ENCODE assay signal across 7 cellular contexts in the genomic region with DNA sequence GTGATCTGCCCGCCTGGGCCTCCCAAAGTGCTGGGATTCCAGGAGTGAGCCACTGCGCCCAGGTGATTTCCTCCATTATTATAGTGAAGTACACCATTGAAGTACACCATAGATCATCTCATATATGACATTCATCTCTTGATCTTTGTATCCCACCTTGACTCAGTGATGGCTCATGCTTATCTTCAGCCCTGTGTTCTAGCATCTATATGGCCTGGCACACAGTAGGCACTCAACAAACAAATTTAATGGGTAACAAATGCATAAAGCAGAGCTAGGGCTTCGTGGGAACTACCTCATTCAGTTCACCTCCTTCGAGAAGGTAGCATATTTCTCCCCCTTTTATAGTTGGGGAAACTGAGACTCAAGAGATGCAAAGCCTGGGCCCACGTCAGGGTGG. TPM values are rescaled to one million over a fixed set of nuclear protein-coding genes. Genes with fewer than 3 reads are reported as not detected.
A peak's percentile ranks its signal among the peaks of the same experiment; 100 is the strongest.
DNase-seq lines count a peak whose midpoint lies in the region; ATAC-seq and TF ChIP-seq lines count a peak whose summit lies in the region.
"Had no signal": no experiment of that assay in that cellular context is flagged by ENCODE, and none has a peak within 500 bp of the region (broad histone marks: within the 10 kb centered on the region; RNA-seq: fewer than 3 reads in every experiment).

No MANE protein-coding gene starts in this region.

- H3K4me3 Mint-ChIP-seq in osteocyte (ENCODE audit: unreplicated experiment), result peak overlapping the region; percentile 68

- H3K4me1 ChIP-seq in HEK293 (ENCODE audit: control insufficient read depth, insufficient read depth, low read length) (no peaks in the 10 kb centered on the region), body of pancreas (peaks cover 68% of the 10 kb centered on the region)

- TF ChIP-seq POLR2A in body of pancreas (IDR thresholded peaks at IDR 0.05), result no peak

- peaks cover 28% of the 10 kb centered on the region for H3K4me1 Mint-ChIP-seq in osteocyte (ENCODE audit: unreplicated experiment)

- intact Hi-C loops in body of pancreas (cut with DNase I), result no loop called here

- peaks cover 0 to 37% of the 10 kb centered on the region in 2 experiments; a peak in 1 of 3 replicates for H3K36me3 ChIP-seq in HEK293 (ENCODE audit: control insufficient read depth in 2 of 2, insufficient read depth in 1 of 2, low read length in 2 of 2)
- H3K36me3 ChIP-seq in body of pancreas (replicated peaks in 1 of 2; ENCODE audit: insufficient read depth in 1 of 2, low read depth in 2 of 2), result no peaks in the 10 kb centered on the region

- peak overlapping the region; percentile 43; the same call in 1 of the 2 replicates for H3K27ac ChIP-seq in HEK293 (ENCODE audit: extremely low read depth, low read depth, low read length)
- H3K27ac ChIP-seq in body of pancreas, result peak overlapping the region; percentile 87 to 97 (median 93)

- POLR2A ChIA-PET in HEK293 (lab: Yijun Ruan, JAX), result interaction anchor here (1.5 kb wide), 1 partner anchor 144 kb away, joined by 4 read pairs; no protein-coding TSS in a partner anchor

- H3K9me3 ChIP-seq in HEK293 (ENCODE audit: control insufficient read depth, insufficient read depth, low read depth, low read length) (no peaks in the 10 kb centered on the region), body of pancreas (no peaks in the 10 kb centered on the region)

- no peaks in the 10 kb centered on the region for H3K27me3 Mint-ChIP-seq in osteocyte (ENCODE audit: unreplicated experiment)

- WGBS in body of pancreas, 2 donors, result 31 to 37% methylated on average over 5 of the region's 5 CpGs

- H3K9me3 Mint-ChIP-seq in osteocyte (ENCODE audit: unreplicated experiment), result no peaks in the 10 kb centered on the region

- H3K27me3 ChIP-seq in body of pancreas, result no peaks in the 10 kb centered on the region

- peak overlapping the region; percentile 31 for H3K27ac Mint-ChIP-seq in osteocyte (ENCODE audit: unreplicated experiment)

- CTCF ChIA-PET in HEK293 (lab: Yijun Ruan, JAX), result interaction anchor here (1.3 kb wide), 2 partner anchors 98 to 145 kb away, joined by 3 to 6 read pairs; no protein-coding TSS in a partner anchor

- ATAC-seq in body of pancreas, result no peak
- ATAC-seq in GM19452 (IDR thresholded peaks at IDR 0.05; ENCODE audit: unreplicated experiment), result no peak
- no peak for ATAC-seq in GM21360 (IDR thresholded peaks at IDR 0.05; ENCODE audit: unreplicated experiment)

- no peak for DNase-seq in body of pancreas
- DNase-seq in osteocyte (ENCODE audit: extremely low spot score, unreplicated experiment), result no peak
- no peak for DNase-seq in effector CD4-positive, alpha-beta T cell
- DNase-seq: stimulated activated CD4-positive, alpha-beta T cell treated with anti-CD3 and anti-CD28 coated beads, Interleukin-15, amount 100 ng/mL, for 24 hours had no signal

- H3K4me3 ChIP-seq in HEK293 (ENCODE audit: low read depth, low read length) (peak overlapping the region; percentile 57), body of pancreas (peak overlapping the region; percentile 44 to 73)

- TF ChIP-seq CTCF in HEK293 (tag by site-specific recombination; IDR thresholded peaks at IDR 0.05) (no peak), body of pancreas (IDR thresholded peaks at IDR 0.05) (no peak), osteocyte (IDR thresholded peaks at IDR 0.05) (no peak)

- H3K36me3 Mint-ChIP-seq in osteocyte (ENCODE audit: unreplicated experiment), result peaks cover 6% of the 10 kb centered on the region

TF ChIP-seq in HEK293, 187 proteins besides CTCF, POLR2A, EP300 and RAD21:
- TF ChIP-seq ZNF366 (tag by site-specific recombination; conservative IDR thresholded peaks at IDR 0.05) (no peak), ZBTB8A (tag by site-specific recombination; IDR thresholded peaks at IDR 0.05) (no peak), IKZF3 (tag by site-specific recombination; IDR thresholded peaks at IDR 0.05) (no peak), ZNF561 (tag by site-specific recombination; IDR thresholded peaks at IDR 0.05; ENCODE audit: borderline replicate concordance) (no peak), ZFP3 (tag by site-specific recombination; IDR thresholded peaks at IDR 0.05; ENCODE audit: low read depth) (no peak), ZSCAN4 (tag by site-specific recombination; IDR thresholded peaks at IDR 0.05) (no peak), ZNF610 (tag by site-specific recombination; IDR thresholded peaks at IDR 0.05; ENCODE audit: borderline replicate concordance) (no peak), SP3 (tag by site-specific recombination; IDR thresholded peaks at IDR 0.05) (no peak), ZNF654 (tag by site-specific recombination; IDR thresholded peaks at IDR 0.05; ENCODE audit: low read depth) (no peak), HOXC10 (CRISPR knock-in tag; IDR thresholded peaks at IDR 0.05) (no peak)
TF ChIP-seq in HEK293: peak in this region for 0.

RNA-seq across cellular contexts. Expression of gene ENKD1, which starts 1.0 kb away (rescaled TPM):
- 10 to 100 TPM; 68.0 to 91.0 TPM for total RNA-seq in body of pancreas
- total RNA-seq in osteocyte, result 10.9 and 11.7 TPM in 2 replicates

RNA-seq across cellular contexts. Expression of gene C16orf86, which starts 1.0 kb away (rescaled TPM):
- total RNA-seq in body of pancreas, result 1 to 10 TPM; 7.5 to 9.6 TPM
- 2.1 and 2.8 TPM in 2 replicates for total RNA-seq in osteocyte

RNA-seq across cellular contexts. Expression of gene PARD6A, which starts 4.8 kb away (rescaled TPM):
- total RNA-seq in body of pancreas (10 to 100 TPM; 21.1 to 22.8 TPM), osteocyte (4.1 and 4.6 TPM in 2 replicates)

RNA-seq across cellular contexts. Expression of gene ACD, which starts 5.5 kb away (rescaled TPM):
- total RNA-seq in body of pancreas, result 10 to 100 TPM; 11.4 to 33.6 TPM
- 21.3 and 23.1 TPM in 2 replicates for total RNA-seq in osteocyte

RNA-seq across cellular contexts. Expression of gene CARMIL2, which starts 20.7 kb away (rescaled TPM):
- total RNA-seq in body of pancreas (1 to 10 TPM in 1 of 2 donors, under 1 TPM in 1; 0.52 to 2.3 TPM), osteocyte (0.94 and 1.7 TPM in 2 replicates)
